7 cellular contexts compared by ENCODE assay signal in the genomic region with DNA sequence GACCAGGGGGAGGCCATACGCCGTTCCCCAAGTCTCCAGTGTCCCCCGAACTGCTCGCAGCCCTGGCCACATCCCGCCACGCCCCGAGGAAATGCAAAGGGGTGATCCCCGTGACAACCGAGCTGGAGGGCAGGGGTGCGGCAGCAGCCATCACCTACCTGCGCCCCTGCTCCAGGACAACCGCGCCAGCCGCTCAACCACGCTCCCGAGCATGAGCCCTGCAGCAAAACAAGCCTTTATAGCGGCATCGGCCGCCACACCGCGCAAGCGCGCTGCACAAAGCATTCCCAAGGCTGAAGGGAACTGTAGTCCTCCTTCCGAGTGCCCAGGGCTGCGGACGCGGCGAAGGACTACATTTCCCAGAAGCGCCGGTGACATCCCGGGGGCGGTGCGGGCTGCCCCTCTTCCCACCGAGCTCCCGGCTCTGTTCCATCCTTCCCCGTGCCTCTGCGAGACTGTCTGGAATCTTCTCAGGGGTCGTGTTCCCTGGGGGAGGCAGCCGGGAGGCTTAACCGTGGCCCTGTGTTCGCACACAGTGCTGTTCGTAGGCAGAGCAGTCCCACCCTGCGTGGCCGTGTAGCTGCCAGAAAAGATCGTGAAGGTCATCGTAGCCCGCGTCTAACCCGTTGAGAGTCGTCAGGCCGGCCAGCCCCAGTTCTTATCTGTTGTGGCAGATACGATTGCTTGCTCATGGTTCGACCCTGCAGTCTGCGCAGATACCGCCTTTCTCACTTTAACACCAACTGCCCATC. TPM values are rescaled to one million over a fixed set of nuclear protein-coding genes. Genes with fewer than 3 reads are reported as not detected.
DNase-seq lines count a peak whose midpoint lies in the region; ATAC-seq, FAIRE-seq and TF ChIP-seq lines count a peak whose summit lies in the region.

A gene (minus strand): TSS at position 213 of the 752 bp plus-strand sequence. CDS start 3,492 bp downstream, outside the sequence.

- no peaks in the 10 kb centered on the region for H3K9me3 Mint-ChIP-seq in T-helper 2 cell treated with Interferon-gamma antibody and Interleukin-4, amounts not matched to agents 5 μg/mL and 100 μg/mL, for 36 hours
- H3K9me3 Mint-ChIP-seq in astrocyte (ENCODE audit: unreplicated experiment), result no peaks in the 10 kb centered on the region

- H3K36me3 Mint-ChIP-seq in T-helper 2 cell treated with Interferon-gamma antibody and Interleukin-4, amounts not matched to agents 5 μg/mL and 100 μg/mL, for 36 hours (ENCODE audit: low read depth), result no peaks in the 10 kb centered on the region
- H3K36me3 Mint-ChIP-seq in astrocyte (ENCODE audit: low read depth, unreplicated experiment), result peaks cover under 1% of the 10 kb centered on the region

- peak within 1 kb of the TSS; percentile 88 for H3K9ac ChIP-seq in astrocyte (ENCODE audit: low read length)

- H3K27me3 ChIP-seq in astrocyte (ENCODE audit: insufficient read depth, low read length) (no peaks in the 10 kb centered on the region), hepatocyte (no peaks in the 10 kb centered on the region)

- peak within 1 kb of the TSS; percentile 99 for H3K4me3 Mint-ChIP-seq in T-helper 2 cell treated with Interferon-gamma antibody and Interleukin-4, amounts not matched to agents 5 μg/mL and 100 μg/mL, for 36 hours
- H3K4me3 Mint-ChIP-seq in astrocyte (ENCODE audit: unreplicated experiment), result peak within 1 kb of the TSS; percentile 97

- H3K27ac ChIP-seq in astrocyte (ENCODE audit: low read depth, low read length), result peak within 1 kb of the TSS; percentile 59
- peak within 1 kb of the TSS; percentile 85 for H3K27ac ChIP-seq in hepatocyte

- WGBS in hepatocyte (ENCODE audit: low lambda C conversion rate, missing lambda C conversion rate), result under 1% methylated on average over 55 of the region's 55 CpGs

- peak within 1 kb of the TSS; percentile 87 for H3K27ac Mint-ChIP-seq in T-helper 2 cell treated with Interferon-gamma antibody and Interleukin-4, amounts not matched to agents 5 μg/mL and 100 μg/mL, for 36 hours
- H3K27ac Mint-ChIP-seq in astrocyte (ENCODE audit: unreplicated experiment), result peak within 1 kb of the TSS; percentile 70

- peak within 1 kb of the TSS; percentile 98 for H2AFZ ChIP-seq in astrocyte (ENCODE audit: low read depth, low read length)
- peak within 1 kb of the TSS; percentile 100 for H2AFZ ChIP-seq in hepatocyte

- H3K9me3 ChIP-seq in astrocyte (ENCODE audit: insufficient read depth, low read depth, low read length), result no peaks in the 10 kb centered on the region
- H3K9me3 ChIP-seq in hepatocyte (ENCODE audit: low read depth), result no peaks in the 10 kb centered on the region

- TF ChIP-seq CTCF in astrocyte (IDR thresholded peaks at IDR 0.05; ENCODE audit: insufficient read depth, low read depth, low read length), result no peak
- TF ChIP-seq CTCF in hepatocyte (IDR thresholded peaks at IDR 0.05; ENCODE audit: poor library complexity), result peak; percentile 35

- peaks cover 11% of the 10 kb centered on the region for H3K27me3 Mint-ChIP-seq in T-helper 2 cell treated with Interferon-gamma antibody and Interleukin-4, amounts not matched to agents 5 μg/mL and 100 μg/mL, for 36 hours (ENCODE audit: low read depth)
- no peaks in the 10 kb centered on the region for H3K27me3 Mint-ChIP-seq in astrocyte (ENCODE audit: low read depth, unreplicated experiment)

- peaks cover 22% of the 10 kb centered on the region for H4K20me1 ChIP-seq in astrocyte (ENCODE audit: insufficient read depth, low read length)
- no peaks in the 10 kb centered on the region for H4K20me1 ChIP-seq in hepatocyte (ENCODE audit: insufficient read depth, poor library complexity, severe bottlenecking)

- peak within 1 kb of the TSS; percentile 95 for H3K4me3 ChIP-seq in astrocyte (ENCODE audit: insufficient read depth, low read depth, low read length)
- peak within 1 kb of the TSS; percentile 99 for H3K4me3 ChIP-seq in hepatocyte

- H3K4me1 ChIP-seq in astrocyte (ENCODE audit: insufficient read depth, low read length), result peaks cover 13% of the 10 kb centered on the region
- peaks cover 23% of the 10 kb centered on the region for H3K4me1 ChIP-seq in hepatocyte (ENCODE audit: insufficient read depth)

- no peaks in the 10 kb centered on the region for H3K36me3 ChIP-seq in astrocyte (ENCODE audit: insufficient read depth, low read length)
- H3K36me3 ChIP-seq in hepatocyte (replicated peaks; ENCODE audit: insufficient read depth, low read depth), result no peaks in the 10 kb centered on the region

- ATAC-seq in GM18502 (IDR thresholded peaks at IDR 0.05; ENCODE audit: poor library complexity, unreplicated experiment), result peak; percentile 96
- peak; percentile 93 for ATAC-seq in HG02943 (IDR thresholded peaks at IDR 0.05; ENCODE audit: low read depth, unreplicated experiment)

- H3K4me2 ChIP-seq in astrocyte (ENCODE audit: low read length) (peak within 1 kb of the TSS; percentile 88), hepatocyte (peak within 1 kb of the TSS; percentile 83)

- H3K4me1 Mint-ChIP-seq in T-helper 2 cell treated with Interferon-gamma antibody and Interleukin-4, amounts not matched to agents 5 μg/mL and 100 μg/mL, for 36 hours (ENCODE audit: low read depth), result peaks cover 26% of the 10 kb centered on the region
- H3K4me1 Mint-ChIP-seq in astrocyte (ENCODE audit: low read depth, unreplicated experiment), result peaks cover 16% of the 10 kb centered on the region

- DNase-seq in NCI-H187 (lab: John Stamatoyannopoulos, UW) (peak; percentile 65 to 88), astrocyte (ENCODE audit: low read depth) (peak; percentile 81), hepatocyte (ENCODE audit: low spot score) (peak; percentile 95), retina (peak; percentile 98)
- DNase-seq in T-helper 2 cell treated with Interferon-gamma antibody and Interleukin-4, amounts not matched to agents 5 μg/mL and 100 μg/mL, for 36 hours (ENCODE audit: low spot score), result peak; percentile 82

- H3K9me2 ChIP-seq in hepatocyte (replicated peaks; ENCODE audit: insufficient read depth), result no peaks in the 10 kb centered on the region

- no peak for FAIRE-seq in astrocyte (lab: Jason Lieb, UNC)

- H3K79me2 ChIP-seq in astrocyte (ENCODE audit: insufficient read depth, low read length) (peaks cover 32% of the 10 kb centered on the region), hepatocyte (peaks cover 24% of the 10 kb centered on the region)

RNA-seq across cellular contexts. Expression of the gene that starts here (rescaled TPM):
- total RNA-seq in astrocyte (52.0 and 52.2 TPM in 2 replicates), hepatocyte (27.1 and 27.8 TPM in 2 replicates)
- 36.5 and 41.4 TPM in 2 replicates for polyA plus RNA-seq in hepatocyte

Comparison
In these comparisons a context has a peak if more than half of its experiments do, and no peak if none do; other contexts are left out.
1. Peak in every context shown above with its lines: DNase-seq, ATAC-seq, H3K4me3 ChIP-seq and H3K27ac ChIP-seq.